13 cellular contexts compared by ENCODE assay signal in the genomic region with DNA sequence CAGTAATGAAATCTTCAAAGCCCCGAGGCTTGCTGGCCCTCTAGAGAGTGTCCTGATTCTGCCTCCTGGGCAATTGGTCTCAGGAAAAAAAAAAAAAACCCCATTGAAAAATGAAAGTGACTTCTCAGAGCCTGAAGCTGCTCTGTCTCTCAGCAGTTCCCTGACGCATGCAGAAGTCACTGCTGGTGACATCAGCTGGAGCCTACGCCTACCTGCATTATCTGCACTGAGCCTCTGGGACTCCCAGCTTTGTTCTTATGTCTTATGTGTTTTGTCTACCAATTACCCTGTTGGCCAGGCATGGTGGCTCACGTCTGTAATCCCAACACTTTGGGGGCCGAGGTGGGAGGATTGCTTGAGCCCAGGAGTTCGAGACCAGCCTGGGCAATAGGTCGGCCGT. TPM values are rescaled to one million over a fixed set of nuclear protein-coding genes. Genes with fewer than 3 reads are reported as not detected.
DNase-seq lines count a peak whose midpoint lies in the region; ATAC-seq and TF ChIP-seq lines count a peak whose summit lies in the region.
"Had no signal": no experiment of that assay in that cellular context is flagged by ENCODE, and none has a peak within 500 bp of the region (broad histone marks: within the 10 kb centered on the region; RNA-seq: fewer than 3 reads in every experiment).

No MANE protein-coding gene starts in this region.

- H3K9me2 ChIP-seq in PC-9 (ENCODE audit: insufficient read depth) = no peaks in the 10 kb centered on the region

- H4K20me1 ChIP-seq in PC-9 (ENCODE audit: insufficient read depth) = no peaks in the 10 kb centered on the region

- POLR2A ChIA-PET in PC-9 (lab: Charles Lee; ENCODE audit: unreplicated experiment) = interaction anchor here (0.6 kb wide), 1 partner anchor 10 kb away, joined by 4 read pairs; a partner anchor contains a TSS

- 0 out of 2 replicates have a peak overlapping the region, but pooled peaks have one; percentile 16 for H3K4me2 ChIP-seq in PC-9

- no peak overlapping the region for H3K4me3 ChIP-seq in PC-9
- H3K4me3 ChIP-seq: dorsolateral prefrontal cortex, SJSA1 had no signal

- H3K9me3 ChIP-seq in PC-9 (ENCODE audit: insufficient read depth, low read depth) = no peaks in the 10 kb centered on the region
- H3K9me3 ChIP-seq: SJSA1 had no signal

- TF ChIP-seq CTCF in GM13977 (IDR thresholded peaks at IDR 0.05; ENCODE audit: extremely low read depth, insufficient read depth, missing control alignments) (no peak), PC-9 (conservative IDR thresholded peaks at IDR 0.05) (no peak)

- H3K79me2 ChIP-seq in PC-9 (ENCODE audit: low read depth) = no peaks in the 10 kb centered on the region

- DNase-seq in Ammon's horn (ENCODE audit: low spot score) (peak; percentile 17), GM13977 (ENCODE audit: low spot score) (peak; percentile 52), PC-9 (peak; percentile 30 to 39), globus pallidus (ENCODE audit: low spot score) (peak; percentile 35), SIG-M5 (lab: John Stamatoyannopoulos, UW) (no peak), Right ventricle myocardium superior (no peak)
- DNase-seq: activated CD4-positive, alpha-beta T cell treated with anti-CD3 and anti-CD28 coated beads, Interleukin-2, amount 50 U/mL, for 1 hour; CD4-positive, alpha-beta memory T cell; stimulated activated CD4-positive, alpha-beta T cell treated with anti-CD3 and anti-CD28 coated beads, Interleukin-15, amount 100 ng/mL, for 24 hours had no signal

- ATAC-seq in HG02759 (IDR thresholded peaks at IDR 0.05; ENCODE audit: unreplicated experiment) = no peak
- ATAC-seq in GM21529 (IDR thresholded peaks at IDR 0.05; ENCODE audit: unreplicated experiment) = no peak
- no peak for ATAC-seq in Right ventricle myocardium superior (ENCODE audit: poor library complexity)

- intact Hi-C loops in PC-9 (cut with micrococcal nuclease; ENCODE audit: unreplicated experiment) (no loop called here), Right ventricle myocardium superior (cut with DNase I) (no loop called here)

- no peaks in the 10 kb centered on the region for H3F3A ChIP-seq in PC-9 (ENCODE audit: insufficient read depth, low read depth)

- H3K36me3 ChIP-seq in PC-9 (ENCODE audit: low read depth) = no peaks in the 10 kb centered on the region
- H3K36me3 ChIP-seq: SJSA1 had no signal

- no TSS peak for BruUV-seq in PC-9 (replicated peaks; lab: Mats Ljungman, UMichigan)

- H3K4me1 ChIP-seq in PC-9 (replicated peaks; ENCODE audit: insufficient read depth) = no peaks in the 10 kb centered on the region
- H3K4me1 ChIP-seq: SJSA1 had no signal

- CTCF ChIA-PET in PC-9 (lab: Charles Lee) = no interaction called here

- in situ Hi-C loops in GM13977 (cut with MboI; ENCODE audit: low pct_unique_long_range_greater_than_20kb, low sequenced_read_pairs, unreplicated experiment) = no loop called here

- H3K27ac ChIP-seq in PC-9 = no peak overlapping the region
- H3K27ac ChIP-seq: SJSA1 had no signal

- H2AFZ ChIP-seq in PC-9 = no peak overlapping the region

- H3K27me3 ChIP-seq in PC-9 (ENCODE audit: insufficient read depth, low read depth) = no peaks in the 10 kb centered on the region
- H3K27me3 ChIP-seq: dorsolateral prefrontal cortex, SJSA1 had no signal

RNA-seq across cellular contexts. Expression of a gene that starts 10.1 kb away (rescaled TPM):
- 3.0 and 4.4 TPM in 2 replicates for total RNA-seq in PC-9 (2021)
- total RNA-seq in Right ventricle myocardium superior = 6.3 TPM

RNA-seq across cellular contexts. Expression of a gene that starts 59.5 kb away (rescaled TPM):
- total RNA-seq in PC-9 (2021) = 17.2 and 17.4 TPM in 2 replicates
- total RNA-seq in Right ventricle myocardium superior = 17.2 TPM

Comparison
In these comparisons a context has a peak if more than half of its experiments do, and no peak if none do; other contexts are left out.
1. DNase-seq: peak in Ammon's horn (single experiment), GM13977 (single experiment), PC-9 (2 of 2) and globus pallidus (single experiment); none in SIG-M5 (single experiment) and Right ventricle myocardium superior (single experiment).